ENCODE assay signal across 33 cellular contexts in the genomic region with DNA sequence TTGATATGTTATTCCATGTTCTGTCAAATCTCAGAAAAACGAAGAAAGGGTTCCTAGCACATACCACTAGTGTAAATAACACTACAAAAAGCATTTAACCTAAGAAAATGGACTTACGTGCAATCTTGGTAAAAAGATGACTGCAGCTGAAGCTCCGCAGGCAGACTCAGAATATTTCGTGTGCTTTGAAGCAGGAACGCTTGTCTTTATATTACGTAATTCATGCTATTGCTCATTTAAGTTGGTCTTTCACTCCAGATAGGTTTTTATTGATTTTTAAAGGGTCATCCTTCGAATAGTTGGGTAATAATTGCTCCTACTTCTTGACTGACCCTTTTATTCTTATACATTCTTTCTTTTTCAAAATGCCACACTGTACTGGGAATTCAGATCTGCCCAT.
"Had no signal": no experiment of that assay in that cellular context is flagged by ENCODE, and none has a peak within 500 bp of the region (broad histone marks: within the 10 kb centered on the region; RNA-seq: fewer than 3 reads in every experiment).

No MANE protein-coding gene starts in this region.

- H3K27me3 Mint-ChIP-seq: activated B cell treated with CpG ODN at 0.5 μM for 24 hours; activated CD4-positive, alpha-beta memory T cell treated with anti-CD3 and anti-CD28 coated beads for 36 hours; activated CD4-positive, alpha-beta T cell treated with anti-CD3 and anti-CD28 coated beads, Interleukin-2, amount 10 ng/mL, durations not matched to agents 24 days and 14 days; activated CD8-positive, alpha-beta T cell treated with anti-CD3 and anti-CD28 coated beads for 36 hours; activated naive CD4-positive, alpha-beta T cell treated with anti-CD3 and anti-CD28 coated beads, Interleukin-2, amount 10 ng/mL, durations not matched to agents 7 days and 5 days; activated naive CD4-positive, alpha-beta T cell treated with anti-CD3 and anti-CD28 coated beads, Interleukin-2, amount 50 U/mL, for 24 hours; activated naive CD8-positive, alpha-beta T cell; activated naive CD8-positive, alpha-beta T cell treated with anti-CD3 and anti-CD28 coated beads, Interleukin-2, amount 10 ng/mL, durations not matched to agents 7 days and 5 days; activated naive CD8-positive, alpha-beta T cell treated with anti-CD3 and anti-CD28 coated beads, Interleukin-2, amount 50 U/mL, for 24 hours; brain had no signal

- H3K27ac ChIP-seq: VCaP had no signal

- H3K27ac Mint-ChIP-seq: activated B cell treated with CpG ODN at 0.5 μM for 24 hours; activated CD4-positive, alpha-beta memory T cell treated with anti-CD3 and anti-CD28 coated beads for 36 hours; activated CD4-positive, alpha-beta T cell treated with anti-CD3 and anti-CD28 coated beads, Interleukin-2, amount 10 ng/mL, durations not matched to agents 24 days and 14 days; activated CD8-positive, alpha-beta T cell treated with anti-CD3 and anti-CD28 coated beads for 36 hours; activated naive CD4-positive, alpha-beta T cell treated with anti-CD3 and anti-CD28 coated beads, Interleukin-2, amount 10 ng/mL, durations not matched to agents 7 days and 5 days; activated naive CD4-positive, alpha-beta T cell treated with anti-CD3 and anti-CD28 coated beads, Interleukin-2, amount 50 U/mL, for 24 hours; activated naive CD8-positive, alpha-beta T cell; activated naive CD8-positive, alpha-beta T cell treated with anti-CD3 and anti-CD28 coated beads, Interleukin-2, amount 10 ng/mL, durations not matched to agents 7 days and 5 days; activated naive CD8-positive, alpha-beta T cell treated with anti-CD3 and anti-CD28 coated beads, Interleukin-2, amount 50 U/mL, for 24 hours; activated T-cell treated with anti-CD3 and anti-CD28 coated beads, Interleukin-2, amount 50 U/mL, for 72 hours; activated T-helper 1 cell treated with anti-CD3 and anti-CD28 coated beads, Interleukin-12 subunit alpha, Interleukin-12 subunit beta, Interleukin-2, Interleukin-4 antibody, amounts not matched to agents 30 ng/mL and 10 ng/mL and 1 ng/mL, durations not matched to agents 14 hours and 24 hours and 36 hours; activated T-helper 2 cell treated with anti-CD3 and anti-CD28 coated beads, Interferon-gamma antibody, Interleukin-2, Interleukin-4, amounts not matched to agents 10 μg/mL and 5 μg/mL and 100 μg/mL, durations not matched to agents 14 hours and 24 hours and 36 hours; T-helper 1 cell treated with Interleukin-12 subunit alpha and Interleukin-12 subunit beta and Interleukin-4 antibody, amounts not matched to agents 30 μg/mL and 1 μg/mL, for 36 hours; T-helper 2 cell treated with Interferon-gamma antibody and Interleukin-4, amounts not matched to agents 5 μg/mL and 100 μg/mL, for 36 hours had no signal

- H3K36me3 Mint-ChIP-seq: activated naive CD8-positive, alpha-beta T cell treated with anti-CD3 and anti-CD28 coated beads, Interleukin-2, amount 10 ng/mL, durations not matched to agents 7 days and 5 days had no signal

- ATAC-seq: activated CD8-positive, alpha-beta T cell treated with anti-CD3 and anti-CD28 coated beads for 36 hours; activated naive CD8-positive, alpha-beta T cell treated with anti-CD3 and anti-CD28 coated beads, Interleukin-2, amount 50 U/mL, for 24 hours; activated T-cell treated with anti-CD3 and anti-CD28 coated beads, Interleukin-2, amount 50 U/mL, for 4 hours; activated T-cell treated with anti-CD3 and anti-CD28 coated beads, Interleukin-2, amount 50 U/mL, for 72 hours had no signal

- H3K4me1 Mint-ChIP-seq: activated B cell treated with CpG ODN at 0.5 μM for 24 hours; activated naive CD4-positive, alpha-beta T cell treated with anti-CD3 and anti-CD28 coated beads, Interleukin-2, amount 10 ng/mL, durations not matched to agents 7 days and 5 days; activated naive CD4-positive, alpha-beta T cell treated with anti-CD3 and anti-CD28 coated beads, Interleukin-2, amount 50 U/mL, for 24 hours; activated naive CD8-positive, alpha-beta T cell treated with anti-CD3 and anti-CD28 coated beads, Interleukin-2, amount 10 ng/mL, durations not matched to agents 7 days and 5 days; activated naive CD8-positive, alpha-beta T cell treated with anti-CD3 and anti-CD28 coated beads, Interleukin-2, amount 50 U/mL, for 24 hours; brain had no signal

- H3K9me3 Mint-ChIP-seq: activated B cell treated with CpG ODN at 0.5 μM for 24 hours; activated CD4-positive, alpha-beta memory T cell treated with anti-CD3 and anti-CD28 coated beads for 36 hours; activated CD4-positive, alpha-beta T cell treated with anti-CD3 and anti-CD28 coated beads, Interleukin-2, amount 10 ng/mL, durations not matched to agents 24 days and 14 days; activated CD8-positive, alpha-beta T cell treated with anti-CD3 and anti-CD28 coated beads for 36 hours; activated naive CD4-positive, alpha-beta T cell treated with anti-CD3 and anti-CD28 coated beads, Interleukin-2, amount 10 ng/mL, durations not matched to agents 7 days and 5 days; activated naive CD4-positive, alpha-beta T cell treated with anti-CD3 and anti-CD28 coated beads, Interleukin-2, amount 50 U/mL, for 24 hours; activated naive CD8-positive, alpha-beta T cell treated with anti-CD3 and anti-CD28 coated beads, Interleukin-2, amount 10 ng/mL, durations not matched to agents 7 days and 5 days; activated naive CD8-positive, alpha-beta T cell treated with anti-CD3 and anti-CD28 coated beads, Interleukin-2, amount 50 U/mL, for 24 hours; activated T-cell treated with anti-CD3 and anti-CD28 coated beads, Interleukin-2, amount 50 U/mL, for 4 hours; activated T-cell treated with anti-CD3 and anti-CD28 coated beads, Interleukin-2, amount 50 U/mL, for 72 hours; activated T-helper 1 cell treated with anti-CD3 and anti-CD28 coated beads, Interleukin-12 subunit alpha, Interleukin-12 subunit beta, Interleukin-2, Interleukin-4 antibody, amounts not matched to agents 30 ng/mL and 10 ng/mL and 1 ng/mL, durations not matched to agents 14 hours and 24 hours and 36 hours; activated T-helper 2 cell treated with anti-CD3 and anti-CD28 coated beads, Interferon-gamma antibody, Interleukin-2, Interleukin-4, amounts not matched to agents 10 μg/mL and 5 μg/mL and 100 μg/mL, durations not matched to agents 14 hours and 24 hours and 36 hours; brain; T-helper 1 cell treated with Interleukin-12 subunit alpha and Interleukin-12 subunit beta and Interleukin-4 antibody, amounts not matched to agents 30 μg/mL and 1 μg/mL, for 36 hours; T-helper 2 cell treated with Interferon-gamma antibody and Interleukin-4, amounts not matched to agents 5 μg/mL and 100 μg/mL, for 36 hours had no signal

- H3K4me3 Mint-ChIP-seq: activated B cell treated with CpG ODN at 0.5 μM for 24 hours; activated CD4-positive, alpha-beta memory T cell treated with anti-CD3 and anti-CD28 coated beads for 36 hours; activated CD4-positive, alpha-beta T cell treated with anti-CD3 and anti-CD28 coated beads, Interleukin-2, amount 10 ng/mL, durations not matched to agents 24 days and 14 days; activated CD8-positive, alpha-beta T cell treated with anti-CD3 and anti-CD28 coated beads for 36 hours; activated naive CD4-positive, alpha-beta T cell treated with anti-CD3 and anti-CD28 coated beads, Interleukin-2, amount 10 ng/mL, durations not matched to agents 7 days and 5 days; activated naive CD4-positive, alpha-beta T cell treated with anti-CD3 and anti-CD28 coated beads, Interleukin-2, amount 50 U/mL, for 24 hours; activated naive CD8-positive, alpha-beta T cell; activated naive CD8-positive, alpha-beta T cell treated with anti-CD3 and anti-CD28 coated beads, Interleukin-2, amount 10 ng/mL, durations not matched to agents 7 days and 5 days; activated naive CD8-positive, alpha-beta T cell treated with anti-CD3 and anti-CD28 coated beads, Interleukin-2, amount 50 U/mL, for 24 hours; activated T-cell treated with anti-CD3 and anti-CD28 coated beads, Interleukin-2, amount 50 U/mL, for 4 hours; activated T-cell treated with anti-CD3 and anti-CD28 coated beads, Interleukin-2, amount 50 U/mL, for 72 hours; activated T-helper 1 cell treated with anti-CD3 and anti-CD28 coated beads, Interleukin-12 subunit alpha, Interleukin-12 subunit beta, Interleukin-2, Interleukin-4 antibody, amounts not matched to agents 30 ng/mL and 10 ng/mL and 1 ng/mL, durations not matched to agents 14 hours and 24 hours and 36 hours; brain; T-helper 1 cell treated with Interleukin-12 subunit alpha and Interleukin-12 subunit beta and Interleukin-4 antibody, amounts not matched to agents 30 μg/mL and 1 μg/mL, for 36 hours; T-helper 2 cell treated with Interferon-gamma antibody and Interleukin-4, amounts not matched to agents 5 μg/mL and 100 μg/mL, for 36 hours had no signal

- DNase-seq: activated B cell treated with CpG ODN at 0.5 μM for 24 hours; activated CD4-positive, alpha-beta memory T cell treated with anti-CD3 and anti-CD28 coated beads for 36 hours; activated CD4-positive, alpha-beta T cell treated with anti-CD3 and anti-CD28 coated beads for 4 hours; activated CD4-positive, alpha-beta T cell treated with anti-CD3 and anti-CD28 coated beads, Interleukin-2, amount 10 ng/mL, durations not matched to agents 24 days and 14 days; activated CD4-positive, alpha-beta T cell treated with anti-CD3 and anti-CD28 coated beads, Interleukin-2, amount 50 U/mL, for 1 hour; activated CD4-positive, alpha-beta T cell treated with anti-CD3 and anti-CD28 coated beads, Interleukin-2, amount 50 U/mL, for 4 hours; activated CD4-positive, CD25-positive, alpha-beta regulatory T cell treated with anti-CD3 and anti-CD28 coated beads, Interleukin-2, amount 50 U/mL, for 72 hours; activated CD8-positive, alpha-beta memory T cell treated with anti-CD3 and anti-CD28 coated beads, Interleukin-2, amount 50 U/mL, for 4 hours; activated CD8-positive, alpha-beta T cell treated with anti-CD3 and anti-CD28 coated beads for 36 hours; activated effector memory CD4-positive, alpha-beta T cell treated with Interleukin-2 at 50 U/mL for 16 hours; activated gamma-delta T cell; activated naive CD4-positive, alpha-beta T cell treated with anti-CD3 and anti-CD28 coated beads, Interleukin-2, amount 10 ng/mL, durations not matched to agents 7 days and 5 days; activated naive CD4-positive, alpha-beta T cell treated with Interleukin-2 at 50 U/mL for 16 hours; activated naive CD8-positive, alpha-beta T cell treated with anti-CD3 and anti-CD28 coated beads, Interleukin-2, amount 10 ng/mL, durations not matched to agents 7 days and 5 days; activated naive CD8-positive, alpha-beta T cell treated with anti-CD3 and anti-CD28 coated beads, Interleukin-2, amount 50 U/mL, for 24 hours; activated T-cell treated with anti-CD3 and anti-CD28 coated beads for 4 hours; activated T-cell treated with anti-CD3 and anti-CD28 coated beads, Interleukin-2, amount 50 U/mL, for 1 hour; activated T-cell treated with anti-CD3 and anti-CD28 coated beads, Interleukin-2, amount 50 U/mL, for 4 hours; activated T-cell treated with anti-CD3 and anti-CD28 coated beads, Interleukin-2, amount 50 U/mL, for 72 hours; amniotic stem cell; aorta; central memory CD4-positive, alpha-beta T cell; T-helper 1 cell; T-helper 2 cell; T-helper 9 cell had no signal
